Comparison of ENCODE assay signal across 1 cellular context in the genomic region with DNA sequence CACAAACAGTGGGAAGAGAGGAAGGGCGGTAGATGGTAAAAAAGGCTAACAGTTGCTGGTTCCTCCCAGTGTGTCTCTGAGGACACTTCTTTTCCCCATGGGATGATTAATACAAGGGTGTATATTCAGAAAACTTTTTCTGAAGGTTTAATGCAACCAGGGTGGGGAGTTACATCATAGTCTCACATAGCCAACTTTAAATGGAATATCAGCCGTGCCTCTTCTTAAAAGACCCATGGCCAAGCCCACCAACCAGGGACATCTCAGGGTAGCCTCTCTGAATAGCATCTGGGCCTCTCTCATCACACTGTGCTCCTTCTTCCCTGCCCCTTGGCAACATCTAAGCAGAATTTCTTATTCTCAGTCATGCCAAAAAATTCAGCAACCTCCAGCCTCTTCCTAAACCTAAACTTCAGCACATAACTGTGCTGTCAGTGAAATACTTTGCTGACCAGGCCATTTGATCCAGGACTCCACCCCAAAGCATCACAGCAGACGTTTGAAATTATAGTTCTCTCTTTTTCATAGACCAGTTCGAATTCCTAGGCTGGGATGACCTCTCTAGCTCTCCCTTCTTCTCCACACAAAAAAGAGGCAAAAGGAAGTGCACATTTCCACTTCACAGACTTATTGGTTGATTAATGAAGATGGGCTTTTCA.
TF ChIP-seq lines count a peak whose summit lies in the region.

No MANE protein-coding gene starts in this region.

TF ChIP-seq in IMR-90, 13 proteins besides CTCF, POLR2A, EP300 and RAD21:
- TF ChIP-seq SMC3 (IDR thresholded peaks at IDR 0.05; ENCODE audit: low read depth, low read length): no peak
- no peak for TF ChIP-seq FOS (IDR thresholded peaks at IDR 0.05; ENCODE audit: low read depth, low read length)
- TF ChIP-seq, protein P1, sequence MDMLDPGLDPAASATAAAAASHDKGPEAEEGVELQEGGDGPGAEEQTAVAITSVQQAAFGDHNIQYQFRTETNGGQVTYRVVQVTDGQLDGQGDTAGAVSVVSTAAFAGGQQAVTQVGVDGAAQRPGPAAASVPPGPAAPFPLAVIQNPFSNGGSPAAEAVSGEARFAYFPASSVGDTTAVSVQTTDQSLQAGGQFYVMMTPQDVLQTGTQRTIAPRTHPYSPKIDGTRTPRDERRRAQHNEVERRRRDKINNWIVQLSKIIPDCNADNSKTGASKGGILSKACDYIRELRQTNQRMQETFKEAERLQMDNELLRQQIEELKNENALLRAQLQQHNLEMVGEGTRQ (IDR thresholded peaks at IDR 0.05; ENCODE audit: low read depth, low read length): no peak
- no peak for TF ChIP-seq NFE2L2 (IDR thresholded peaks at IDR 0.05; ENCODE audit: low read depth, low read length)
- TF ChIP-seq MXI1 (IDR thresholded peaks at IDR 0.05; ENCODE audit: borderline replicate concordance, low read depth, low read length): no peak
- TF ChIP-seq CHD1 (IDR thresholded peaks at IDR 0.05; ENCODE audit: low read depth, low read length): no peak
- TF ChIP-seq MAZ (IDR thresholded peaks at IDR 0.05; ENCODE audit: borderline replicate concordance, low read depth, low read length): no peak
- TF ChIP-seq MAFK (IDR thresholded peaks at IDR 0.05; ENCODE audit: low read depth, low read length): peak; percentile 81
- no peak for TF ChIP-seq RCOR1 (IDR thresholded peaks at IDR 0.05; ENCODE audit: insufficient replicate concordance, low read length)
- TF ChIP-seq, protein P2, sequence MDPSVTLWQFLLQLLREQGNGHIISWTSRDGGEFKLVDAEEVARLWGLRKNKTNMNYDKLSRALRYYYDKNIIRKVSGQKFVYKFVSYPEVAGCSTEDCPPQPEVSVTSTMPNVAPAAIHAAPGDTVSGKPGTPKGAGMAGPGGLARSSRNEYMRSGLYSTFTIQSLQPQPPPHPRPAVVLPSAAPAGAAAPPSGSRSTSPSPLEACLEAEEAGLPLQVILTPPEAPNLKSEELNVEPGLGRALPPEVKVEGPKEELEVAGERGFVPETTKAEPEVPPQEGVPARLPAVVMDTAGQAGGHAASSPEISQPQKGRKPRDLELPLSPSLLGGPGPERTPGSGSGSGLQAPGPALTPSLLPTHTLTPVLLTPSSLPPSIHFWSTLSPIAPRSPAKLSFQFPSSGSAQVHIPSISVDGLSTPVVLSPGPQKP (IDR thresholded peaks at IDR 0.05; ENCODE audit: borderline replicate concordance, low read depth, low read length): no peak
- TF ChIP-seq CEBPB (IDR thresholded peaks at IDR 0.05; ENCODE audit: low read depth, low read length): peak; percentile 84
- no peak for TF ChIP-seq RFX5 (IDR thresholded peaks at IDR 0.05; ENCODE audit: low read depth, low read length)
- TF ChIP-seq BHLHE40 (IDR thresholded peaks at IDR 0.05; ENCODE audit: low read depth, low read length): no peak
